In the genomic region with DNA sequence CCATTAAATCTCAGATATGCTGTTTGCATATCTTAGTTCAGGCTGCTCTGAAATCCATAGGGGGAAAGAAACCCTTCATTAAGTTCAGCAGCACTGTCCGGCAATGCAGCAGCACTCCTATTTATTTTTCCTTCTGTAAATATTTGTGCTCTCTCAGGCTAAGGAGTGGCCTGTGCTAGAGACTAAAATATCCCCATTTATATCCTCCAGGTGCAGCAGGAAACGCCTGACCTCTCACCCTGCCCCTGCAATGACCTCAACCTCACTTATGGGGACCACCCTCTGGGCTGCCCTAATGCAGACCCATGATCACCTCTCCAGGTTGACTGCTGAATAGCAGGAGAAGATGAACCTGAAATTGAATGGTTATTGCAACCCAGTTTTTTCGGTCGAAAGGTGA, we compare ENCODE assay signal across 22 cellular contexts.
DNase-seq lines count a peak whose midpoint lies in the region; ATAC-seq and TF ChIP-seq lines count a peak whose summit lies in the region.
"Had no signal": no experiment of that assay in that cellular context is flagged by ENCODE, and none has a peak within 500 bp of the region (broad histone marks: within the 10 kb centered on the region; RNA-seq: fewer than 3 reads in every experiment).

No MANE protein-coding gene starts in this region.

- no peak overlapping the region for H3K27ac ChIP-seq in GM23338 (ENCODE audit: low read depth)
- no peak overlapping the region for H3K27ac ChIP-seq in colonic mucosa
- H3K27ac ChIP-seq: gastroesophageal sphincter, left ventricle myocardium inferior, right atrium auricular region had no signal

- no peak overlapping the region for H3K4me2 ChIP-seq in GM23338

- no peaks in the 10 kb centered on the region for H3K9me2 ChIP-seq in GM23338 (ENCODE audit: insufficient read depth)

- H3K4me3 ChIP-seq in GM23338 (no peak overlapping the region), colonic mucosa (no peak overlapping the region)
- H3K4me3 ChIP-seq: gastroesophageal sphincter, left ventricle myocardium inferior, right atrium auricular region had no signal

- TF ChIP-seq CTCF in GM23338 (conservative IDR thresholded peaks at IDR 0.05; ENCODE audit: low read depth in 2 of 2): no peak
- no peak for TF ChIP-seq CTCF in colonic mucosa (IDR thresholded peaks at IDR 0.05)
- peak; percentile 46 for TF ChIP-seq CTCF in progenitor cell of endocrine pancreas (IDR thresholded peaks at IDR 0.05; ENCODE audit: unreplicated experiment)

- H3K4me1 Mint-ChIP-seq in GM23338 (no peaks in the 10 kb centered on the region), progenitor cell of endocrine pancreas (ENCODE audit: low read depth) (peaks cover 39% of the 10 kb centered on the region)
- H3K4me1 Mint-ChIP-seq: activated CD4-positive, alpha-beta memory T cell treated with anti-CD3 and anti-CD28 coated beads, Interleukin-2, amount 10 ng/mL, durations not matched to agents 7 days and 5 days; activated naive CD4-positive, alpha-beta T cell treated with anti-CD3 and anti-CD28 coated beads, Interleukin-2, amount 10 ng/mL, durations not matched to agents 7 days and 5 days had no signal

- H3K27me3 Mint-ChIP-seq in GM23338 (ENCODE audit: insufficient read depth, low read depth, poor library complexity) (no peaks in the 10 kb centered on the region), progenitor cell of endocrine pancreas (no peaks in the 10 kb centered on the region)
- H3K27me3 Mint-ChIP-seq: activated CD4-positive, alpha-beta memory T cell treated with anti-CD3 and anti-CD28 coated beads, Interleukin-2, amount 10 ng/mL, durations not matched to agents 7 days and 5 days; activated naive CD4-positive, alpha-beta T cell treated with anti-CD3 and anti-CD28 coated beads, Interleukin-2, amount 10 ng/mL, durations not matched to agents 7 days and 5 days had no signal

- H3K4me1 ChIP-seq in GM23338 (ENCODE audit: insufficient read depth) (no peaks in the 10 kb centered on the region), colonic mucosa (no peaks in the 10 kb centered on the region)
- H3K4me1 ChIP-seq: gastroesophageal sphincter, left ventricle myocardium inferior, right atrium auricular region had no signal

- H3F3A ChIP-seq in GM23338 (replicated peaks; ENCODE audit: low read depth): no peaks in the 10 kb centered on the region

- H3K27me3 ChIP-seq in GM23338 (ENCODE audit: insufficient read depth) (no peaks in the 10 kb centered on the region), colonic mucosa (no peaks in the 10 kb centered on the region)
- H3K27me3 ChIP-seq: gastroesophageal sphincter, right atrium auricular region had no signal

- H3K9me3 Mint-ChIP-seq in GM23338 (peaks cover 7% of the 10 kb centered on the region; the same call in 1 of the 3 replicates), progenitor cell of endocrine pancreas (ENCODE audit: low read depth) (peaks cover 13% of the 10 kb centered on the region)
- H3K9me3 Mint-ChIP-seq: activated CD4-positive, alpha-beta memory T cell treated with anti-CD3 and anti-CD28 coated beads, Interleukin-2, amount 10 ng/mL, durations not matched to agents 7 days and 5 days; activated naive CD4-positive, alpha-beta T cell treated with anti-CD3 and anti-CD28 coated beads, Interleukin-2, amount 10 ng/mL, durations not matched to agents 7 days and 5 days had no signal

- H3K36me3 Mint-ChIP-seq in GM23338 (ENCODE audit: low read depth) (no peaks in the 10 kb centered on the region), progenitor cell of endocrine pancreas (ENCODE audit: insufficient read depth) (peaks cover 9% of the 10 kb centered on the region)
- H3K36me3 Mint-ChIP-seq: activated naive CD4-positive, alpha-beta T cell treated with anti-CD3 and anti-CD28 coated beads, Interleukin-2, amount 10 ng/mL, durations not matched to agents 7 days and 5 days had no signal

- ATAC-seq in GM23338: no peak; the same call in 1 of the 3 replicates
- ATAC-seq in HG03175 (IDR thresholded peaks at IDR 0.05; ENCODE audit: unreplicated experiment): no peak
- ATAC-seq in HG02870 (IDR thresholded peaks at IDR 0.05; ENCODE audit: unreplicated experiment): no peak
- ATAC-seq in HG03460 (IDR thresholded peaks at IDR 0.05; ENCODE audit: unreplicated experiment): no peak
- ATAC-seq: esophagus mucosa, gastroesophageal sphincter had no signal

- H3K9ac ChIP-seq in colonic mucosa (ENCODE audit: low read depth in 2 of 2, low read length in 2 of 2): no peak overlapping the region

- no peaks in the 10 kb centered on the region for H3K36me3 ChIP-seq in GM23338 (ENCODE audit: insufficient read depth)
- no peaks in the 10 kb centered on the region for H3K36me3 ChIP-seq in colonic mucosa
- H3K36me3 ChIP-seq: gastroesophageal sphincter, left ventricle myocardium inferior, right atrium auricular region had no signal

- H2AFZ ChIP-seq in GM23338: no peak overlapping the region

- no peaks in the 10 kb centered on the region for H3K9me3 ChIP-seq in colonic mucosa
- H3K9me3 ChIP-seq: right atrium auricular region had no signal

- intact Hi-C loops in colonic mucosa (cut with DNase I): no loop called here

- H3K4me3 Mint-ChIP-seq in GM23338: no peak overlapping the region
- peak overlapping the region; percentile 25 for H3K4me3 Mint-ChIP-seq in progenitor cell of endocrine pancreas (ENCODE audit: low read depth)
- H3K4me3 Mint-ChIP-seq: activated CD4-positive, alpha-beta memory T cell treated with anti-CD3 and anti-CD28 coated beads, Interleukin-2, amount 10 ng/mL, durations not matched to agents 7 days and 5 days; activated naive CD4-positive, alpha-beta T cell treated with anti-CD3 and anti-CD28 coated beads, Interleukin-2, amount 10 ng/mL, durations not matched to agents 7 days and 5 days had no signal

- peak; percentile 21 for DNase-seq in GM23338 (ENCODE audit: low spot score)
- peak; percentile 48 for DNase-seq in NCI-H2029 treated with DMSO at 0.1 percent for 48 hours (lab: John Stamatoyannopoulos, UW)
- DNase-seq in colonic mucosa: peak; percentile 21
- DNase-seq in progenitor cell of endocrine pancreas (ENCODE audit: low spot score, unreplicated experiment): peak; percentile 55
- DNase-seq: activated CD4-positive, alpha-beta memory T cell treated with anti-CD3 and anti-CD28 coated beads, Interleukin-2, amount 10 ng/mL, durations not matched to agents 7 days and 5 days; activated naive CD4-positive, alpha-beta T cell treated with anti-CD3 and anti-CD28 coated beads, Interleukin-2, amount 10 ng/mL, durations not matched to agents 7 days and 5 days; activated T-cell treated with anti-CD3 and anti-CD28 coated beads, Interleukin-2, amount 50 U/mL, for 48 hours; aorta; central memory CD4-positive, alpha-beta T cell; COR-L47; effector CD4-positive, alpha-beta T cell; left ventricle myocardium inferior; NCI-H1694 treated with DMSO at 0.1 percent for 48 hours; NCI-H510A treated with DMSO at 0.1 percent for 48 hours; Right ventricle myocardium superior; T-helper 1 cell had no signal

- H3K79me2 ChIP-seq in GM23338 (replicated peaks; ENCODE audit: insufficient read depth): no peaks in the 10 kb centered on the region

- H3K27ac Mint-ChIP-seq in GM23338: no peak overlapping the region
- H3K27ac Mint-ChIP-seq in progenitor cell of endocrine pancreas: peak overlapping the region; percentile 99
- H3K27ac Mint-ChIP-seq: activated CD4-positive, alpha-beta memory T cell treated with anti-CD3 and anti-CD28 coated beads, Interleukin-2, amount 10 ng/mL, durations not matched to agents 7 days and 5 days; activated naive CD4-positive, alpha-beta T cell treated with anti-CD3 and anti-CD28 coated beads, Interleukin-2, amount 10 ng/mL, durations not matched to agents 7 days and 5 days had no signal

- H4K20me1 ChIP-seq in GM23338 (replicated peaks; ENCODE audit: insufficient read depth): no peaks in the 10 kb centered on the region

TF ChIP-seq in GM23338, 12 proteins besides CTCF, POLR2A, EP300 and RAD21:
- TF ChIP-seq, protein P1, sequence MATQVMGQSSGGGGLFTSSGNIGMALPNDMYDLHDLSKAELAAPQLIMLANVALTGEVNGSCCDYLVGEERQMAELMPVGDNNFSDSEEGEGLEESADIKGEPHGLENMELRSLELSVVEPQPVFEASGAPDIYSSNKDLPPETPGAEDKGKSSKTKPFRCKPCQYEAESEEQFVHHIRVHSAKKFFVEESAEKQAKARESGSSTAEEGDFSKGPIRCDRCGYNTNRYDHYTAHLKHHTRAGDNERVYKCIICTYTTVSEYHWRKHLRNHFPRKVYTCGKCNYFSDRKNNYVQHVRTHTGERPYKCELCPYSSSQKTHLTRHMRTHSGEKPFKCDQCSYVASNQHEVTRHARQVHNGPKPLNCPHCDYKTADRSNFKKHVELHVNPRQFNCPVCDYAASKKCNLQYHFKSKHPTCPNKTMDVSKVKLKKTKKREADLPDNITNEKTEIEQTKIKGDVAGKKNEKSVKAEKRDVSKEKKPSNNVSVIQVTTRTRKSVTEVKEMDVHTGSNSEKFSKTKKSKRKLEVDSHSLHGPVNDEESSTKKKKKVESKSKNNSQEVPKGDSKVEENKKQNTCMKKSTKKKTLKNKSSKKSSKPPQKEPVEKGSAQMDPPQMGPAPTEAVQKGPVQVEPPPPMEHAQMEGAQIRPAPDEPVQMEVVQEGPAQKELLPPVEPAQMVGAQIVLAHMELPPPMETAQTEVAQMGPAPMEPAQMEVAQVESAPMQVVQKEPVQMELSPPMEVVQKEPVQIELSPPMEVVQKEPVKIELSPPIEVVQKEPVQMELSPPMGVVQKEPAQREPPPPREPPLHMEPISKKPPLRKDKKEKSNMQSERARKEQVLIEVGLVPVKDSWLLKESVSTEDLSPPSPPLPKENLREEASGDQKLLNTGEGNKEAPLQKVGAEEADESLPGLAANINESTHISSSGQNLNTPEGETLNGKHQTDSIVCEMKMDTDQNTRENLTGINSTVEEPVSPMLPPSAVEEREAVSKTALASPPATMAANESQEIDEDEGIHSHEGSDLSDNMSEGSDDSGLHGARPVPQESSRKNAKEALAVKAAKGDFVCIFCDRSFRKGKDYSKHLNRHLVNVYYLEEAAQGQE (IDR thresholded peaks at IDR 0.05; ENCODE audit: unreplicated experiment): no peak
- TF ChIP-seq EZH2 (IDR thresholded peaks at IDR 0.05; ENCODE audit: low read depth, unreplicated experiment) (no peak), POLR2AphosphoS5 (IDR thresholded peaks at IDR 0.05; ENCODE audit: low read depth) (no peak), NANOG (IDR thresholded peaks at IDR 0.05; ENCODE audit: borderline replicate concordance) (no peak), CREB1 (CRISPR knock-in tag; IDR thresholded peaks at IDR 0.05; ENCODE audit: low read depth) (no peak), JUNB (IDR thresholded peaks at IDR 0.05; ENCODE audit: unreplicated experiment) (no peak)
- TF ChIP-seq, protein P2, sequence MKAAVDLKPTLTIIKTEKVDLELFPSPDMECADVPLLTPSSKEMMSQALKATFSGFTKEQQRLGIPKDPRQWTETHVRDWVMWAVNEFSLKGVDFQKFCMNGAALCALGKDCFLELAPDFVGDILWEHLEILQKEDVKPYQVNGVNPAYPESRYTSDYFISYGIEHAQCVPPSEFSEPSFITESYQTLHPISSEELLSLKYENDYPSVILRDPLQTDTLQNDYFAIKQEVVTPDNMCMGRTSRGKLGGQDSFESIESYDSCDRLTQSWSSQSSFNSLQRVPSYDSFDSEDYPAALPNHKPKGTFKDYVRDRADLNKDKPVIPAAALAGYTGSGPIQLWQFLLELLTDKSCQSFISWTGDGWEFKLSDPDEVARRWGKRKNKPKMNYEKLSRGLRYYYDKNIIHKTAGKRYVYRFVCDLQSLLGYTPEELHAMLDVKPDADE (IDR thresholded peaks at IDR 0.05): no peak
